Comparison of ENCODE assay signal across 27 cellular contexts in genomic region chr7:154416714-154417113, GRCh38.
"Had no signal": no experiment of that assay in that cellular context is flagged by ENCODE, and none has a peak within 500 bp of the region (broad histone marks: within the 10 kb centered on the region; RNA-seq: fewer than 3 reads in every experiment).

No MANE protein-coding gene starts in this region.

- H3K27me3 Mint-ChIP-seq: activated B cell treated with CpG ODN at 0.5 μM for 24 hours; activated CD8-positive, alpha-beta T cell treated with anti-CD3 and anti-CD28 coated beads for 36 hours; activated naive CD8-positive, alpha-beta T cell; activated T-helper 17 cell treated with anti-CD3 and anti-CD28 coated beads, Interleukin-2, amount 50 U/mL, for 72 hours; central memory CD8-positive, alpha-beta T cell; dendritic cell treated with granulocyte-macrophage colony-stimulating factor and Interleukin-4, amounts not matched to agents 40 ng/mL and 50 ng/mL, for 4 days had no signal

- ATAC-seq: activated CD4-positive, CD25-positive, alpha-beta regulatory T cell treated with anti-CD3 and anti-CD28 coated beads, Interleukin-2, amount 50 U/mL, for 24 hours; activated CD8-positive, alpha-beta T cell treated with anti-CD3 and anti-CD28 coated beads for 36 hours; activated T-cell treated with anti-CD3 and anti-CD28 coated beads, Interleukin-2, amount 50 U/mL, for 4 hours; activated T-helper 17 cell treated with anti-CD3 and anti-CD28 coated beads, Interleukin-2, amount 50 U/mL, for 72 hours; esophagus mucosa had no signal

- DNase-seq: activated B cell treated with CpG ODN at 0.5 μM for 24 hours; activated CD4-positive, alpha-beta T cell treated with anti-CD3 and anti-CD28 coated beads for 48 hours; activated CD4-positive, alpha-beta T cell treated with anti-CD3 and anti-CD28 coated beads, Interleukin-2, amount 50 U/mL, for 1 hour; activated CD4-positive, alpha-beta T cell treated with anti-CD3 and anti-CD28 coated beads, Interleukin-2, amount 50 U/mL, for 48 hours; activated CD8-positive, alpha-beta memory T cell treated with anti-CD3 and anti-CD28 coated beads for 24 hours; activated CD8-positive, alpha-beta T cell treated with anti-CD3 and anti-CD28 coated beads for 36 hours; activated effector memory CD4-positive, alpha-beta T cell treated with Interleukin-2 at 50 U/mL for 16 hours; activated gamma-delta T cell treated with Interleukin-2 at 50 U/mL for 16 hours; activated naive CD4-positive, alpha-beta T cell treated with anti-CD3 and anti-CD28 coated beads, Interleukin-2, amount 50 U/mL, for 16 hours; activated naive CD4-positive, alpha-beta T cell treated with Interleukin-2 at 50 U/mL for 16 hours; activated T-cell treated with anti-CD3 and anti-CD28 coated beads, Interleukin-2, amount 50 U/mL, for 4 hours; amniotic stem cell; brain microvascular endothelial cell; dorsolateral prefrontal cortex; effector memory CD4-positive, alpha-beta T cell; endodermal cell; foreskin fibroblast; head of caudate nucleus; T1000; WERI-Rb-1 had no signal

- H3K27ac ChIP-seq: brain microvascular endothelial cell, coronary artery, WERI-Rb-1 had no signal

- H3K27me3 ChIP-seq: brain microvascular endothelial cell, dorsolateral prefrontal cortex had no signal

- H3K27ac Mint-ChIP-seq: activated B cell treated with CpG ODN at 0.5 μM for 24 hours; activated CD8-positive, alpha-beta T cell treated with anti-CD3 and anti-CD28 coated beads for 36 hours; activated naive CD8-positive, alpha-beta T cell; activated T-helper 17 cell treated with anti-CD3 and anti-CD28 coated beads, Interleukin-2, amount 50 U/mL, for 72 hours; dendritic cell treated with granulocyte-macrophage colony-stimulating factor and Interleukin-4, amounts not matched to agents 40 ng/mL and 50 ng/mL, for 4 days; endodermal cell had no signal

- H3K36me3 ChIP-seq: brain microvascular endothelial cell, WERI-Rb-1 had no signal

- H3K4me3 Mint-ChIP-seq: activated B cell treated with CpG ODN at 0.5 μM for 24 hours; activated CD8-positive, alpha-beta T cell treated with anti-CD3 and anti-CD28 coated beads for 36 hours; activated naive CD8-positive, alpha-beta T cell; activated T-cell treated with anti-CD3 and anti-CD28 coated beads, Interleukin-2, amount 50 U/mL, for 4 hours; activated T-helper 17 cell treated with anti-CD3 and anti-CD28 coated beads, Interleukin-2, amount 50 U/mL, for 72 hours; central memory CD8-positive, alpha-beta T cell; dendritic cell treated with granulocyte-macrophage colony-stimulating factor and Interleukin-4, amounts not matched to agents 40 ng/mL and 50 ng/mL, for 4 days; endodermal cell had no signal

- H3K9me3 Mint-ChIP-seq: endodermal cell had no signal

- H3K4me3 ChIP-seq: coronary artery, dorsolateral prefrontal cortex had no signal

- H3K4me1 Mint-ChIP-seq: activated B cell treated with CpG ODN at 0.5 μM for 24 hours; activated T-helper 17 cell treated with anti-CD3 and anti-CD28 coated beads, Interleukin-2, amount 50 U/mL, for 72 hours; central memory CD8-positive, alpha-beta T cell had no signal

- H3K36me3 Mint-ChIP-seq: activated naive CD8-positive, alpha-beta T cell had no signal
